ENCODE assay signal across 9 cellular contexts in genomic region chr6:93721386-93722048, GRCh38.
DNase-seq lines count a peak whose midpoint lies in the region; ATAC-seq lines count a peak whose summit lies in the region.
"Had no signal": no experiment of that assay in that cellular context is flagged by ENCODE, and none has a peak within 500 bp of the region (broad histone marks: within the 10 kb centered on the region; RNA-seq: fewer than 3 reads in every experiment).

No MANE protein-coding gene starts in this region.

- peak; percentile 56 for DNase-seq in ACHN
- DNase-seq in HuH-7 (ENCODE audit: low spot score), result peak; percentile 20
- DNase-seq in RPMI8226, result peak; percentile 15
- peak; percentile 56 for DNase-seq in iPS DF 19.7 (ENCODE audit: low read depth, low spot score)
- no peak for DNase-seq in activated T-cell treated with anti-CD3 and anti-CD28 coated beads, Interleukin-2, amount 50 U/mL, for 1 hour
- no peak for DNase-seq in GOT3 (lab: John Stamatoyannopoulos, UW)
- DNase-seq in activated CD8-positive, alpha-beta memory T cell treated with anti-CD3 and anti-CD28 coated beads, Interleukin-2, amount 50 U/mL, for 4 hours, result no peak

- in situ Hi-C loops in ACHN (cut with HindIII; ENCODE audit: low pct_ligation_motif_present, low pct_unique_long_range_greater_than_20kb, low sequenced_read_pairs), result no loop called here

- no peak for ATAC-seq in GM21423 (IDR thresholded peaks at IDR 0.05; ENCODE audit: unreplicated experiment)
- ATAC-seq: K562 had no signal

Comparison
In these comparisons a context has a peak if more than half of its experiments do, and no peak if none do; other contexts are left out.
1. DNase-seq: peak in ACHN (single experiment), HuH-7 (single experiment), RPMI8226 (single experiment) and iPS DF 19.7 (single experiment); none in activated T-cell treated with anti-CD3 and anti-CD28 coated beads, Interleukin-2, amount 50 U/mL, for 1 hour (single experiment), GOT3 (single experiment) and activated CD8-positive, alpha-beta memory T cell treated with anti-CD3 and anti-CD28 coated beads, Interleukin-2, amount 50 U/mL, for 4 hours (single experiment).